Comparison of ENCODE assay signal across 16 cellular contexts in genomic region chr2:236557894-236558532, GRCh38. TPM values are rescaled to one million over a fixed set of nuclear protein-coding genes. Genes with fewer than 3 reads are reported as not detected.
DNase-seq lines count a peak whose midpoint lies in the region; ATAC-seq and TF ChIP-seq lines count a peak whose summit lies in the region.
"Had no signal": no experiment of that assay in that cellular context is flagged by ENCODE, and none has a peak within 500 bp of the region (broad histone marks: within the 10 kb centered on the region; RNA-seq: fewer than 3 reads in every experiment).

No MANE protein-coding gene starts in this region.

- H3K27me3 ChIP-seq in testis: no peaks in the 10 kb centered on the region

- WGBS in testis, 2 donors: 63 to 72% methylated on average over 14 of the region's 14 CpGs

- H3K36me3 Mint-ChIP-seq in activated naive CD4-positive, alpha-beta T cell treated with anti-CD3 and anti-CD28 coated beads, Interleukin-2, amount 50 U/mL, for 24 hours: peaks cover 16% of the 10 kb centered on the region
- H3K36me3 Mint-ChIP-seq in activated naive CD4-positive, alpha-beta T cell treated with anti-CD3 and anti-CD28 coated beads, Interleukin-2, amount 10 ng/mL, durations not matched to agents 7 days and 5 days: peaks cover 62% of the 10 kb centered on the region
- H3K36me3 Mint-ChIP-seq in WTC11: no peaks in the 10 kb centered on the region; the same call in 1 of the 2 replicates
- peaks cover 64% of the 10 kb centered on the region for H3K36me3 Mint-ChIP-seq in T-helper 2 cell treated with Interferon-gamma antibody and Interleukin-4, amounts not matched to agents 5 μg/mL and 100 μg/mL, for 36 hours (ENCODE audit: low read depth)

- TF ChIP-seq CTCF in WTC11 (IDR thresholded peaks at IDR 0.05) (no peak), testis (IDR thresholded peaks at IDR 0.05) (no peak)

- TF ChIP-seq POLR2A in testis (IDR thresholded peaks at IDR 0.05): no peak

- ATAC-seq in WTC11 (peak; percentile 50; the same call in 1 of the 2 replicates), HG02981 (IDR thresholded peaks at IDR 0.05; ENCODE audit: unreplicated experiment) (no peak)
- ATAC-seq: HepG2 had no signal

- no peak overlapping the region for H3K4me3 Mint-ChIP-seq in activated naive CD4-positive, alpha-beta T cell treated with anti-CD3 and anti-CD28 coated beads, Interleukin-2, amount 50 U/mL, for 24 hours
- no peak overlapping the region for H3K4me3 Mint-ChIP-seq in activated naive CD4-positive, alpha-beta T cell treated with anti-CD3 and anti-CD28 coated beads, Interleukin-2, amount 10 ng/mL, durations not matched to agents 7 days and 5 days
- no peak overlapping the region for H3K4me3 Mint-ChIP-seq in WTC11
- no peak overlapping the region for H3K4me3 Mint-ChIP-seq in T-helper 2 cell treated with Interferon-gamma antibody and Interleukin-4, amounts not matched to agents 5 μg/mL and 100 μg/mL, for 36 hours

- H3K4me1 Mint-ChIP-seq in activated naive CD4-positive, alpha-beta T cell treated with anti-CD3 and anti-CD28 coated beads, Interleukin-2, amount 50 U/mL, for 24 hours: peaks cover 73% of the 10 kb centered on the region
- peaks cover 58% of the 10 kb centered on the region for H3K4me1 Mint-ChIP-seq in activated naive CD4-positive, alpha-beta T cell treated with anti-CD3 and anti-CD28 coated beads, Interleukin-2, amount 10 ng/mL, durations not matched to agents 7 days and 5 days
- peaks cover 2% of the 10 kb centered on the region; the same call in 1 of the 2 replicates for H3K4me1 Mint-ChIP-seq in WTC11
- peaks cover 43% of the 10 kb centered on the region for H3K4me1 Mint-ChIP-seq in T-helper 2 cell treated with Interferon-gamma antibody and Interleukin-4, amounts not matched to agents 5 μg/mL and 100 μg/mL, for 36 hours (ENCODE audit: low read depth)

- H3K9me3 Mint-ChIP-seq in activated naive CD4-positive, alpha-beta T cell treated with anti-CD3 and anti-CD28 coated beads, Interleukin-2, amount 50 U/mL, for 24 hours: peaks cover 4% of the 10 kb centered on the region
- H3K9me3 Mint-ChIP-seq in activated naive CD4-positive, alpha-beta T cell treated with anti-CD3 and anti-CD28 coated beads, Interleukin-2, amount 10 ng/mL, durations not matched to agents 7 days and 5 days: peaks cover 27% of the 10 kb centered on the region
- H3K9me3 Mint-ChIP-seq in WTC11: peaks cover 11% of the 10 kb centered on the region
- H3K9me3 Mint-ChIP-seq in T-helper 2 cell treated with Interferon-gamma antibody and Interleukin-4, amounts not matched to agents 5 μg/mL and 100 μg/mL, for 36 hours: peaks cover 17% of the 10 kb centered on the region

- H3K27me3 Mint-ChIP-seq in activated naive CD4-positive, alpha-beta T cell treated with anti-CD3 and anti-CD28 coated beads, Interleukin-2, amount 50 U/mL, for 24 hours: no peaks in the 10 kb centered on the region
- H3K27me3 Mint-ChIP-seq in activated naive CD4-positive, alpha-beta T cell treated with anti-CD3 and anti-CD28 coated beads, Interleukin-2, amount 10 ng/mL, durations not matched to agents 7 days and 5 days: no peaks in the 10 kb centered on the region
- H3K27me3 Mint-ChIP-seq in WTC11 (ENCODE audit: low read depth): peaks cover 1% of the 10 kb centered on the region
- H3K27me3 Mint-ChIP-seq in T-helper 2 cell treated with Interferon-gamma antibody and Interleukin-4, amounts not matched to agents 5 μg/mL and 100 μg/mL, for 36 hours (ENCODE audit: low read depth): no peaks in the 10 kb centered on the region

- DNase-seq in activated naive CD4-positive, alpha-beta T cell treated with anti-CD3 and anti-CD28 coated beads, Interleukin-2, amount 10 ng/mL, durations not matched to agents 7 days and 5 days: no peak
- DNase-seq in WTC11 (ENCODE audit: low spot score) (no peak), medulla oblongata (ENCODE audit: extremely low spot score) (peak; percentile 73), testis (peak; percentile 42), NOMO-1 treated with DMSO at 0.1 percent for 48 hours (lab: John Stamatoyannopoulos, UW; ENCODE audit: unreplicated experiment) (no peak)
- no peak for DNase-seq in T-helper 2 cell treated with Interferon-gamma antibody and Interleukin-4, amounts not matched to agents 5 μg/mL and 100 μg/mL, for 36 hours (ENCODE audit: low spot score)
- DNase-seq: H7, Karpas-422, MM.1S, NCI-H1930, NCI-H2171, NCI-H774, SHP77 treated with DMSO at 0.1 percent for 48 hours had no signal

- intact Hi-C loops in testis (cut with DNase I; ENCODE audit: low total_unique reads): no loop called here

- no peak overlapping the region for H3K4me3 ChIP-seq in testis

- H3K27ac Mint-ChIP-seq in activated naive CD4-positive, alpha-beta T cell treated with anti-CD3 and anti-CD28 coated beads, Interleukin-2, amount 50 U/mL, for 24 hours: peak overlapping the region; percentile 87
- H3K27ac Mint-ChIP-seq in activated naive CD4-positive, alpha-beta T cell treated with anti-CD3 and anti-CD28 coated beads, Interleukin-2, amount 10 ng/mL, durations not matched to agents 7 days and 5 days: no peak overlapping the region
- no peak overlapping the region for H3K27ac Mint-ChIP-seq in WTC11
- no peak overlapping the region for H3K27ac Mint-ChIP-seq in T-helper 2 cell treated with Interferon-gamma antibody and Interleukin-4, amounts not matched to agents 5 μg/mL and 100 μg/mL, for 36 hours

- POLR2A ChIA-PET in WTC11 (lab: Charles Lee): no interaction called here

- H3K36me3 ChIP-seq in testis (ENCODE audit: low read depth, missing control alignments): no peaks in the 10 kb centered on the region

- no peaks in the 10 kb centered on the region for H3K4me1 ChIP-seq in testis

- H3K9me3 ChIP-seq in testis: no peaks in the 10 kb centered on the region

- CTCF ChIA-PET in activated naive CD4-positive, alpha-beta T cell treated with anti-CD3 and anti-CD28 coated beads, Interleukin-2, amount 10 ng/mL, durations not matched to agents 7 days and 5 days (lab: Charles Lee): interaction anchor here (2.2 to 4.1 kb wide), 2 partner anchors 11 to 22 kb away, joined by 7 to 19 read pairs; partner anchors contain the start of gene ACKR3
- CTCF ChIA-PET in WTC11 (lab: Charles Lee): interaction anchor here (1.3 to 1.9 kb wide), 2 partner anchors 12 to 45 kb away, joined by 6 to 7 read pairs; partner anchors contain the start of gene ACKR3

- H3K27ac ChIP-seq in testis: no peak overlapping the region

TF ChIP-seq in WTC11, 78 proteins besides CTCF, POLR2A, EP300 and RAD21:
- TF ChIP-seq ZMAT4 (CRISPR knock-in tag; IDR thresholded peaks at IDR 0.05) (no peak), MXD4 (CRISPR knock-in tag; IDR thresholded peaks at IDR 0.05; ENCODE audit: borderline replicate concordance) (no peak), KAT7 (CRISPR knock-in tag; IDR thresholded peaks at IDR 0.05; ENCODE audit: borderline replicate concordance) (no peak), CREB1 (CRISPR knock-in tag; IDR thresholded peaks at IDR 0.05) (no peak), NFYB (CRISPR knock-in tag; conservative IDR thresholded peaks at IDR 0.05; ENCODE audit: low read depth) (no peak), NR2C2 (CRISPR knock-in tag; IDR thresholded peaks at IDR 0.05) (no peak), ZNF263 (CRISPR knock-in tag; IDR thresholded peaks at IDR 0.05; ENCODE audit: low read depth) (no peak), TEAD1 (CRISPR knock-in tag; IDR thresholded peaks at IDR 0.05) (no peak), ZNF121 (CRISPR knock-in tag; IDR thresholded peaks at IDR 0.05) (no peak), OVOL2 (CRISPR knock-in tag; IDR thresholded peaks at IDR 0.05; ENCODE audit: borderline replicate concordance) (no peak), ESRRA (CRISPR knock-in tag; IDR thresholded peaks at IDR 0.05; ENCODE audit: borderline replicate concordance) (no peak), NFE2L1 (CRISPR knock-in tag; IDR thresholded peaks at IDR 0.05) (no peak), NFATC4 (CRISPR knock-in tag; IDR thresholded peaks at IDR 0.05) (no peak), ATF1 (CRISPR knock-in tag; IDR thresholded peaks at IDR 0.05) (no peak), ZNF232 (CRISPR knock-in tag; IDR thresholded peaks at IDR 0.05) (no peak), TP53 (CRISPR knock-in tag; IDR thresholded peaks at IDR 0.05) (no peak)

RNA-seq across cellular contexts. Expression of gene ACKR3, which starts 11.6 kb away (rescaled TPM):
- 0.94 to 1.4 TPM (median 1.3 TPM) in 3 replicates for total RNA-seq in WTC11 (2021)
- 10 to 100 TPM; 22.8 to 35.5 TPM for total RNA-seq in testis
- 52.8 TPM for polyA plus RNA-seq in testis (ENCODE audit: insufficient read depth, low read depth, low replicate concordance)
- total RNA-seq: HepG2 had no signal
- polyA plus RNA-seq: HepG2 had no signal

Comparison
In these comparisons a context has a peak if more than half of its experiments do, and no peak if none do; other contexts are left out.
1. DNase-seq: peak in medulla oblongata (single experiment) and testis (single experiment); none in activated naive CD4-positive, alpha-beta T cell treated with anti-CD3 and anti-CD28 coated beads, Interleukin-2, amount 10 ng/mL, durations not matched to agents 7 days and 5 days (single experiment), WTC11 (single experiment), T-helper 2 cell treated with Interferon-gamma antibody and Interleukin-4, amounts not matched to agents 5 μg/mL and 100 μg/mL, for 36 hours (single experiment) and NOMO-1 treated with DMSO at 0.1 percent for 48 hours (single experiment).
2. RNA of gene ACKR3, which starts 11.6 kb away (total RNA-seq): 22.8 to 35.5 TPM in testis; 0.94 to 1.4 TPM in WTC11; every median in the first group is over 10 times any median in the second.